24 cellular contexts compared by ENCODE assay signal in the genomic region with DNA sequence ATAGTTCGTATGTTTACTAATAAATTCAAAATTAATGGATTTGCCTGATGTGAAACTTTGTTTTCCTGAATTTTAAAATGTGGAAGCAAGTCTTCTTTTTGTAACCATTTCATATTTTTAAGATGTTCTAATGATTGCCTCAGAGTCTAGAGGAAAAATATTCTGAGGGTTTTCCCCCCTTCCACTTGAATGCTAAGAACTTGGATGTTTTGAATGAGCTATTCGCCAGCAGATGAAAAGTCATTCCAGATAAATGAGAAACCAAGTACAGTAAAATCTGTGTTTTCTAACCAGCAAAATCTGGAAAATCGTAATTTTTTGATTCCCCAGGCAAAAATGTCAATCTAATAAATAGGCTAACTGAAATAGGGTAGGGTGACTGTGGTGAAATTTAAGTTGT. TPM values are rescaled to one million over a fixed set of nuclear protein-coding genes. Genes with fewer than 3 reads are reported as not detected.
DNase-seq lines count a peak whose midpoint lies in the region; ATAC-seq, FAIRE-seq and TF ChIP-seq lines count a peak whose summit lies in the region.
"Had no signal": no experiment of that assay in that cellular context is flagged by ENCODE, and none has a peak within 500 bp of the region (broad histone marks: within the 10 kb centered on the region; RNA-seq: fewer than 3 reads in every experiment).

No MANE protein-coding gene starts in this region.

- H3K4me3 Mint-ChIP-seq in activated T-helper 17 cell treated with anti-CD3 and anti-CD28 coated beads, Interleukin-2, amount 50 U/mL, for 72 hours: no peak overlapping the region
- H3K4me3 Mint-ChIP-seq: CD8-positive, alpha-beta T cell had no signal

- no peak for TF ChIP-seq CTCF in fibroblast of mammary gland (conservative IDR thresholded peaks at IDR 0.05; ENCODE audit: control insufficient read depth, insufficient read depth, low read depth, low read length)
- no peak for TF ChIP-seq CTCF in osteoblast (IDR thresholded peaks at IDR 0.05; ENCODE audit: extremely low read depth, low read depth, low read length)
- no peak for TF ChIP-seq CTCF in kidney (IDR thresholded peaks at IDR 0.05; ENCODE audit: borderline replicate concordance, extremely low read depth, insufficient read depth)

- H3K9me2 ChIP-seq in GM23248 (ENCODE audit: insufficient read depth): no peaks in the 10 kb centered on the region

- H3K36me3 Mint-ChIP-seq in activated T-helper 17 cell treated with anti-CD3 and anti-CD28 coated beads, Interleukin-2, amount 50 U/mL, for 72 hours (ENCODE audit: low read depth): no peaks in the 10 kb centered on the region
- H3K36me3 Mint-ChIP-seq: CD8-positive, alpha-beta T cell had no signal

- FAIRE-seq in kidney (lab: Jason Lieb, UNC): no peak
- FAIRE-seq: G401.6, GM19239 had no signal

- H3K4me2 ChIP-seq in GM23248 (ENCODE audit: unreplicated experiment): peak overlapping the region; percentile 63
- H3K4me2 ChIP-seq in osteoblast (ENCODE audit: insufficient read depth, low read length): peak overlapping the region; percentile 7

- H2AFZ ChIP-seq in GM23248 (peak overlapping the region; percentile 4; the same call in 1 of the 2 replicates), osteoblast (ENCODE audit: low read length) (no peak overlapping the region)

- H3F3A ChIP-seq in GM23248 (ENCODE audit: insufficient read depth): peaks cover 15% of the 10 kb centered on the region; the same call in 1 of the 2 replicates

- H3K27ac Mint-ChIP-seq in activated T-helper 17 cell treated with anti-CD3 and anti-CD28 coated beads, Interleukin-2, amount 50 U/mL, for 72 hours: no peak overlapping the region
- H3K27ac Mint-ChIP-seq: CD8-positive, alpha-beta T cell had no signal

- no peaks in the 10 kb centered on the region for H3K4me1 Mint-ChIP-seq in activated T-helper 17 cell treated with anti-CD3 and anti-CD28 coated beads, Interleukin-2, amount 50 U/mL, for 72 hours

- H3K9me3 ChIP-seq in GM23248 (ENCODE audit: low read depth): no peaks in the 10 kb centered on the region
- no peaks in the 10 kb centered on the region for H3K9me3 ChIP-seq in osteoblast (ENCODE audit: low read depth, low read length)
- no peaks in the 10 kb centered on the region for H3K9me3 ChIP-seq in kidney (ENCODE audit: control insufficient read depth in 1 of 2, low read length in 2 of 2)

- ATAC-seq in activated T-helper 17 cell treated with anti-CD3 and anti-CD28 coated beads, Interleukin-2, amount 50 U/mL, for 72 hours (replicated peaks): no peak
- ATAC-seq: CD8-positive, alpha-beta T cell; Panc1; SK-N-SH treated with all-trans-retinoic acid at 6 μM for 48 hours had no signal

- H3K36me3 ChIP-seq in GM23248 (ENCODE audit: low read depth) (no peaks in the 10 kb centered on the region), osteoblast (ENCODE audit: insufficient read depth, low read length) (no peaks in the 10 kb centered on the region), kidney (ENCODE audit: control insufficient read depth in 1 of 2, insufficient read depth in 2 of 2, low read length in 2 of 2) (no peaks in the 10 kb centered on the region)

- H3K79me2 ChIP-seq in GM23248 (ENCODE audit: insufficient read depth) (peaks cover 99% of the 10 kb centered on the region), osteoblast (ENCODE audit: insufficient read depth, low read length) (peaks cover 63% of the 10 kb centered on the region)

- H3K27ac ChIP-seq in GM23248 (peak overlapping the region; percentile 3; the same call in 1 of the 2 replicates), osteoblast (ENCODE audit: low read depth, low read length) (no peak overlapping the region), kidney (ENCODE audit: low read depth in 2 of 2, low read length in 2 of 2) (no peak overlapping the region)
- H3K27ac ChIP-seq: HL-60 had no signal

- intact Hi-C loops in kidney (cut with DNase I): no loop called here

- WGBS in GM23248 (ENCODE audit: low coverage in 1 of 2, low lambda C conversion rate in 2 of 2, missing lambda C conversion rate in 2 of 2), 2 experiments: 21 to 30% methylated on average over 3 of the region's 3 CpGs

- H3K4me3 ChIP-seq in GM23248 (peak overlapping the region; percentile 20), fibroblast of mammary gland (ENCODE audit: control insufficient read depth, low read depth, low read length) (no peak overlapping the region), osteoblast (ENCODE audit: insufficient read depth, low read length) (no peak overlapping the region), kidney (ENCODE audit: low read length in 2 of 2) (no peak overlapping the region)

- peak; percentile 48 for DNase-seq in GM23248
- DNase-seq in fibroblast of mammary gland (ENCODE audit: low read depth): peak; percentile 16
- DNase-seq in osteoblast (ENCODE audit: insufficient read length, low spot score, missing footprints): no peak
- DNase-seq in kidney: no peak
- no peak for DNase-seq in COR-L47 (lab: John Stamatoyannopoulos, UW)
- no peak for DNase-seq in activated CD4-positive, alpha-beta T cell treated with anti-CD3 and anti-CD28 coated beads for 1 hour
- DNase-seq: AML-193; C1 segment of cervical spinal cord; Calu3; CD8-positive, alpha-beta T cell; DMS153; KG1; NCI-H1105 treated with DMSO at 0.1 percent for 48 hours; NCI-H1694; NCI-H2081 treated with DMSO at 0.1 percent for 48 hours; NCI-H2171 treated with DMSO at 0.1 percent for 48 hours; NCI-H524 treated with DMSO at 0.1 percent for 48 hours; NCI-H82 had no signal

- H4K20me1 ChIP-seq in GM23248 (ENCODE audit: insufficient read depth) (no peaks in the 10 kb centered on the region), osteoblast (ENCODE audit: insufficient read depth, low read length) (no peaks in the 10 kb centered on the region)

- H3K9ac ChIP-seq in GM23248 (peak overlapping the region; percentile 22), kidney (ENCODE audit: low read length in 2 of 2) (no peak overlapping the region)

- H3K4me1 ChIP-seq in GM23248 (ENCODE audit: insufficient read depth) (peaks cover 37% of the 10 kb centered on the region), osteoblast (ENCODE audit: insufficient read depth, low read length) (peaks cover 27% of the 10 kb centered on the region), kidney (ENCODE audit: control insufficient read depth in 1 of 2, insufficient read depth in 1 of 2, low read depth in 1 of 2, low read length in 2 of 2) (no peaks in the 10 kb centered on the region)

- no peaks in the 10 kb centered on the region for H3K9me3 Mint-ChIP-seq in activated T-helper 17 cell treated with anti-CD3 and anti-CD28 coated beads, Interleukin-2, amount 50 U/mL, for 72 hours
- H3K9me3 Mint-ChIP-seq: CD8-positive, alpha-beta T cell had no signal

- in situ Hi-C loops in GM23248 (cut with MboI): no loop called here

- H3K27me3 ChIP-seq in GM23248 (replicated peaks; ENCODE audit: insufficient read depth): no peaks in the 10 kb centered on the region
- H3K27me3 ChIP-seq in osteoblast (ENCODE audit: insufficient read depth, low read length): no peaks in the 10 kb centered on the region

- no peaks in the 10 kb centered on the region for H3K27me3 Mint-ChIP-seq in activated T-helper 17 cell treated with anti-CD3 and anti-CD28 coated beads, Interleukin-2, amount 50 U/mL, for 72 hours

RNA-seq across cellular contexts. Expression of gene SLIT2, which starts 45.5 kb away (rescaled TPM):
- 23.0 and 24.9 TPM in 2 replicates for total RNA-seq in GM23248 (2014; rRNA removed; shearing (Covaris generic))
- 43.9 and 50.8 TPM in 2 replicates for polyA plus RNA-seq in GM23248 (2016; fragmentation: Nextera tagmentation; extraction: Ambion mirVana)
- 35.8 and 35.9 TPM in 2 replicates for total RNA-seq in osteoblast
- 11.5 TPM for total RNA-seq in kidney
- 9.2 TPM for polyA plus RNA-seq in kidney (ENCODE audit: insufficient read depth, low read depth, low replicate concordance)
- not detected for total RNA-seq in activated T-helper 17 cell treated with anti-CD3 and anti-CD28 coated beads, Interleukin-2, amount 50 U/mL, for 72 hours
- total RNA-seq: CD8-positive, alpha-beta T cell had no signal

Comparison
In these comparisons a context has a peak if more than half of its experiments do, and no peak if none do; other contexts are left out.
1. DNase-seq: peak in GM23248 (single experiment) and fibroblast of mammary gland (single experiment); none in osteoblast (single experiment), kidney (single experiment), COR-L47 (single experiment) and activated CD4-positive, alpha-beta T cell treated with anti-CD3 and anti-CD28 coated beads for 1 hour (single experiment).
2. RNA of gene SLIT2, which starts 45.5 kb away (total RNA-seq): 35.8 to 35.9 TPM in osteoblast, 23.0 to 24.9 TPM in GM23248 and 11.5 TPM in kidney (single experiment); not detected in activated T-helper 17 cell treated with anti-CD3 and anti-CD28 coated beads, Interleukin-2, amount 50 U/mL, for 72 hours; every median in the first group is over 10 times any median in the second.